Comparison of ENCODE assay signal across 9 cellular contexts in genomic region chr9:31065691-31066090, GRCh38.
"Had no signal": no experiment of that assay in that cellular context is flagged by ENCODE, and none has a peak within 500 bp of the region (broad histone marks: within the 10 kb centered on the region; RNA-seq: fewer than 3 reads in every experiment).

No MANE protein-coding gene starts in this region.

- DNase-seq: GM23248, GOT3, H7, HFFc6, KBM-7 had no signal

- H3K27ac ChIP-seq: GM23248, HL-60 had no signal

- ATAC-seq: HCT116, HepG2 had no signal

- H3K4me3 ChIP-seq: GM23248, HAP-1 had no signal

- H3K4me1 ChIP-seq: HAP-1 had no signal

- H3K36me3 ChIP-seq: HAP-1 had no signal

- H3K9me3 ChIP-seq: HAP-1 had no signal
